ENCODE assay signal across 1 cellular context in genomic region chr3:177300039-177300833, GRCh38.
TF ChIP-seq lines count a peak whose summit lies in the region.

No MANE protein-coding gene starts in this region.

TF ChIP-seq in HepG2, 621 proteins besides CTCF, POLR2A, EP300 and RAD21 (continued from another document and continues in another):
- TF ChIP-seq TFE3 (CRISPR knock-in tag; IDR thresholded peaks at IDR 0.05) (peak; percentile 41; the same call in 1 of the 2 replicates), BCL6 (CRISPR knock-in tag; IDR thresholded peaks at IDR 0.05) (0 out of 2 replicates have a peak, but pooled peaks have one; percentile 15), ZFP91 (CRISPR knock-in tag; IDR thresholded peaks at IDR 0.05; ENCODE audit: borderline replicate concordance) (0 out of 2 replicates have a peak, but pooled peaks have one; percentile 19), SOX13 (IDR thresholded peaks at IDR 0.05) (no peak), SOX13 (CRISPR knock-in tag; conservative IDR thresholded peaks at IDR 0.05 in 1 of 2, IDR thresholded peaks at IDR 0.05 in 1 of 2) (peak in 1 of 2 experiments; percentile 43; a peak in 1 of 4 replicates), ZNF687 (CRISPR knock-in tag; IDR thresholded peaks at IDR 0.05) (no peak), ATF7-NPFF (CRISPR knock-in tag; IDR thresholded peaks at IDR 0.05; ENCODE audit: low read depth) (0 out of 2 replicates have a peak, but pooled peaks have one; percentile 52), XBP1 (CRISPR knock-in tag; IDR thresholded peaks at IDR 0.05) (no peak), MEF2D (CRISPR knock-in tag; IDR thresholded peaks at IDR 0.05) (peak; percentile 72; the same call in 1 of the 2 replicates), SPEN (CRISPR knock-in tag; IDR thresholded peaks at IDR 0.05; ENCODE audit: low read depth) (no peak), MAX (IDR thresholded peaks at IDR 0.05) (no peak), HDAC1 (CRISPR knock-in tag; IDR thresholded peaks at IDR 0.05) (peak; percentile 14; the same call in 1 of the 2 replicates), FOXA1 (IDR thresholded peaks at IDR 0.05) (no peak), FOXA1 (CRISPR knock-in tag; IDR thresholded peaks at IDR 0.05) (peak; percentile 69), TOE1 (CRISPR knock-in tag; IDR thresholded peaks at IDR 0.05) (0 out of 2 replicates have a peak, but pooled peaks have one; percentile 20), ZNF788 (CRISPR knock-in tag; IDR thresholded peaks at IDR 0.05; ENCODE audit: borderline replicate concordance) (0 out of 2 replicates have a peak, but pooled peaks have one; percentile 12), ZNF549 (CRISPR knock-in tag; IDR thresholded peaks at IDR 0.05) (no peak), SKIL (CRISPR knock-in tag; IDR thresholded peaks at IDR 0.05; ENCODE audit: borderline replicate concordance) (no peak), FIP1L1 (IDR thresholded peaks at IDR 0.05; ENCODE audit: borderline replicate concordance, insufficient read depth, low read depth, low read length) (no peak), HNF4A (CRISPR knock-in tag; IDR thresholded peaks at IDR 0.05) (peak; percentile 64), TEAD3 (CRISPR knock-in tag; optimal IDR thresholded peaks at IDR 0.05; ENCODE audit: borderline replicate concordance) (peak; percentile 27), JUNB (CRISPR knock-in tag; IDR thresholded peaks at IDR 0.05; ENCODE audit: borderline replicate concordance) (no peak), ARID5B (CRISPR knock-in tag; IDR thresholded peaks at IDR 0.05) (0 out of 2 replicates have a peak, but pooled peaks have one; percentile 33), CC2D1A (CRISPR knock-in tag; IDR thresholded peaks at IDR 0.05) (no peak), RXRB (CRISPR knock-in tag; IDR thresholded peaks at IDR 0.05; ENCODE audit: borderline replicate concordance) (0 out of 2 replicates have a peak, but pooled peaks have one; percentile 30), HNF1A (IDR thresholded peaks at IDR 0.05; ENCODE audit: low read depth) (peak; percentile 65), HNF1A (CRISPR knock-in tag; IDR thresholded peaks at IDR 0.05; ENCODE audit: borderline replicate concordance) (peak; percentile 59; the same call in 1 of the 2 replicates), MIER3 (CRISPR knock-in tag; IDR thresholded peaks at IDR 0.05; ENCODE audit: borderline replicate concordance) (no peak), PRDM15 (CRISPR knock-in tag; IDR thresholded peaks at IDR 0.05) (no peak), FOXO1 (CRISPR knock-in tag; IDR thresholded peaks at IDR 0.05) (no peak), GFI1 (CRISPR knock-in tag; IDR thresholded peaks at IDR 0.05; ENCODE audit: borderline replicate concordance) (0 out of 2 replicates have a peak, but pooled peaks have one; percentile 36), ZNF292 (CRISPR knock-in tag; IDR thresholded peaks at IDR 0.05; ENCODE audit: borderline replicate concordance, low read depth) (peak; percentile 60; the same call in 1 of the 2 replicates), ZBTB7B (CRISPR knock-in tag; IDR thresholded peaks at IDR 0.05) (0 out of 2 replicates have a peak, but pooled peaks have one; percentile 56), MED8 (CRISPR knock-in tag; IDR thresholded peaks at IDR 0.05; ENCODE audit: insufficient replicate concordance) (no peak), SOX6 (IDR thresholded peaks at IDR 0.05) (no peak), SOX6 (CRISPR knock-in tag; IDR thresholded peaks at IDR 0.05) (peak; percentile 68), ZMAT3 (CRISPR knock-in tag; conservative IDR thresholded peaks at IDR 0.05) (no peak)
